Comparison of ENCODE assay signal across 8 cellular contexts in the genomic region with DNA sequence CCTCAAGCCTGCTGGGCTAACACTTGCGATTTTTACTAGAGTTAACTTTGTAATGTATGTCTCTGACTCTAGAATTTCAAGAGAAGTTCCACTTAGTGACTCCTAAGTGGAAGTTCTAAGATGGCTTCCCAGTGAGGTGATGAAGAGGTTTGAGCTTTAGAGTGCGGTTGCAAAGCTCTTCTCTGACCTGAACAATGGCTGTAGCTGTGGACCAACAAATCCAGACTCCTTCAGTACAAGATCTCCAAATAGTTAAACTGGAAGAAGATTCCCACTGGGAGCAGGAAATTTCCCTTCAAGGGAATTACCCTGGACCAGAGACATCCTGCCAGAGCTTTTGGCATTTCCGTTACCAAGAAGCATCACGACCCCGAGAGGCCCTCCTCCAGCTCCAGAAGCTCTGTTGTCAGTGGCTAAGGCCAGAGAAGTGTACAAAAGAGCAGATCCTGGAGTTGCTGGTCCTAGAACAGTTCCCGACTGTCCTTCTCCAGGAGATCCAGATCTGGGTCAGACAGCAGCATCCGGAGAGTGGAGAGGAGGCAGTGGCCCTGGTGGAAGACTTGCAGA. TPM values are rescaled to one million over a fixed set of nuclear protein-coding genes. Genes with fewer than 3 reads are reported as not detected.
DNase-seq lines count a peak whose midpoint lies in the region; FAIRE-seq and TF ChIP-seq lines count a peak whose summit lies in the region.

No MANE protein-coding gene starts in this region.

- H3K9me3 ChIP-seq in iPS DF 6.9 (ENCODE audit: control insufficient read depth, insufficient read depth, low read length), result no peaks in the 10 kb centered on the region

- peak overlapping the region; percentile 92 for H3K4me3 Mint-ChIP-seq in T-helper 1 cell treated with Interleukin-12 subunit alpha and Interleukin-12 subunit beta and Interleukin-4 antibody, amounts not matched to agents 30 μg/mL and 1 μg/mL, for 36 hours
- peak overlapping the region; percentile 96 for H3K4me3 Mint-ChIP-seq in stimulated activated naive CD8-positive, alpha-beta T cell treated with anti-CD3 and anti-CD28 coated beads, Interleukin-15, Interleukin-2, amounts not matched to agents 100 ng/mL and 50 ng/mL, for 24 hours

- H3K27me3 Mint-ChIP-seq in T-helper 1 cell treated with Interleukin-12 subunit alpha and Interleukin-12 subunit beta and Interleukin-4 antibody, amounts not matched to agents 30 μg/mL and 1 μg/mL, for 36 hours (ENCODE audit: low read depth), result no peaks in the 10 kb centered on the region
- no peaks in the 10 kb centered on the region for H3K27me3 Mint-ChIP-seq in stimulated activated naive CD8-positive, alpha-beta T cell treated with anti-CD3 and anti-CD28 coated beads, Interleukin-15, Interleukin-2, amounts not matched to agents 100 ng/mL and 50 ng/mL, for 24 hours

- peaks cover 29% of the 10 kb centered on the region for H3K4me1 Mint-ChIP-seq in T-helper 1 cell treated with Interleukin-12 subunit alpha and Interleukin-12 subunit beta and Interleukin-4 antibody, amounts not matched to agents 30 μg/mL and 1 μg/mL, for 36 hours (ENCODE audit: low read depth)
- H3K4me1 Mint-ChIP-seq in stimulated activated naive CD8-positive, alpha-beta T cell treated with anti-CD3 and anti-CD28 coated beads, Interleukin-15, Interleukin-2, amounts not matched to agents 100 ng/mL and 50 ng/mL, for 24 hours (ENCODE audit: low read depth), result peaks cover 43% of the 10 kb centered on the region

- H3K27me3 ChIP-seq in iPS DF 6.9 (ENCODE audit: control insufficient read depth, insufficient read depth, low read length), result no peaks in the 10 kb centered on the region

- DNase-seq in T-helper 1 cell (no peak), iPS DF 6.9 (ENCODE audit: low read depth, low spot score) (no peak), iPS-NIHi11 (ENCODE audit: low spot score) (no peak), NAMALWA (ENCODE audit: low spot score) (no peak), GM12891 (ENCODE audit: insufficient read length, low spot score) (no peak)
- peak; percentile 23 to 26 for DNase-seq in activated CD4-positive, alpha-beta T cell treated with anti-CD3 and anti-CD28 coated beads, Interleukin-2, amount 50 U/mL, for 48 hours

- peak overlapping the region; percentile 91 for H3K27ac Mint-ChIP-seq in T-helper 1 cell treated with Interleukin-12 subunit alpha and Interleukin-12 subunit beta and Interleukin-4 antibody, amounts not matched to agents 30 μg/mL and 1 μg/mL, for 36 hours
- peak overlapping the region; percentile 91 for H3K27ac Mint-ChIP-seq in stimulated activated naive CD8-positive, alpha-beta T cell treated with anti-CD3 and anti-CD28 coated beads, Interleukin-15, Interleukin-2, amounts not matched to agents 100 ng/mL and 50 ng/mL, for 24 hours

- no peak for FAIRE-seq in GM12891 (lab: Jason Lieb, UNC)

- peak overlapping the region; percentile 46; the same call in 1 of the 2 replicates for H3K4me3 ChIP-seq in iPS DF 6.9 (ENCODE audit: low read length)

- H3K9me3 Mint-ChIP-seq in T-helper 1 cell treated with Interleukin-12 subunit alpha and Interleukin-12 subunit beta and Interleukin-4 antibody, amounts not matched to agents 30 μg/mL and 1 μg/mL, for 36 hours, result no peaks in the 10 kb centered on the region
- H3K9me3 Mint-ChIP-seq in stimulated activated naive CD8-positive, alpha-beta T cell treated with anti-CD3 and anti-CD28 coated beads, Interleukin-15, Interleukin-2, amounts not matched to agents 100 ng/mL and 50 ng/mL, for 24 hours, result no peaks in the 10 kb centered on the region

- no CpG with 5 or more reads among the region's 7 CpGs for WGBS in iPS DF 6.9 (ENCODE audit: insufficient coverage, insufficient read length)

- TF ChIP-seq POLR2A in GM12891 (IDR thresholded peaks at IDR 0.05; ENCODE audit: low read depth, low read length), result no peak

- H3K27ac ChIP-seq in iPS DF 6.9 (ENCODE audit: low read length), result no peak overlapping the region

- no peaks in the 10 kb centered on the region; the same call in 1 of the 2 replicates for H3K4me1 ChIP-seq in iPS DF 6.9 (ENCODE audit: control insufficient read depth, insufficient read depth, low read length)

- H3K36me3 ChIP-seq in iPS DF 6.9 (ENCODE audit: control insufficient read depth, insufficient read depth, low read length), result no peaks in the 10 kb centered on the region

- peaks cover 20% of the 10 kb centered on the region for H3K36me3 Mint-ChIP-seq in T-helper 1 cell treated with Interleukin-12 subunit alpha and Interleukin-12 subunit beta and Interleukin-4 antibody, amounts not matched to agents 30 μg/mL and 1 μg/mL, for 36 hours (ENCODE audit: low read depth)
- peaks cover 16% of the 10 kb centered on the region for H3K36me3 Mint-ChIP-seq in stimulated activated naive CD8-positive, alpha-beta T cell treated with anti-CD3 and anti-CD28 coated beads, Interleukin-15, Interleukin-2, amounts not matched to agents 100 ng/mL and 50 ng/mL, for 24 hours (ENCODE audit: low read depth)

TF ChIP-seq in GM12891, 5 proteins besides CTCF, POLR2A, EP300 and RAD21:
- no peak for TF ChIP-seq POU2F2 (IDR thresholded peaks at IDR 0.05; ENCODE audit: low read depth, low read length)
- TF ChIP-seq PAX5 (IDR thresholded peaks at IDR 0.05; ENCODE audit: insufficient read depth, low read length, severe bottlenecking), result no peak

RNA-seq across cellular contexts. Expression of a gene that starts 22.3 kb away (rescaled TPM):
- polyA plus RNA-seq in GM12891 (2012; ENCODE audit: low read depth, missing spikeins), result 12.5 TPM

RNA-seq across cellular contexts. Expression of a gene that starts 26.2 kb away (rescaled TPM):
- polyA plus RNA-seq in GM12891 (2012; ENCODE audit: low read depth, missing spikeins), result 2.4 TPM

RNA-seq across cellular contexts. Expression of a gene that starts 31.0 kb away (rescaled TPM):
- polyA plus RNA-seq in GM12891 (2012; ENCODE audit: low read depth, missing spikeins), result 6.0 TPM

Comparison
In these comparisons a context has a peak if more than half of its experiments do, and no peak if none do; other contexts are left out.
1. DNase-seq: peak in activated CD4-positive, alpha-beta T cell treated with anti-CD3 and anti-CD28 coated beads, Interleukin-2, amount 50 U/mL, for 48 hours (2 of 2); none in T-helper 1 cell (0 of 5), iPS DF 6.9 (single experiment), iPS-NIHi11 (single experiment), NAMALWA (single experiment) and GM12891 (single experiment).